ENCODE assay signal across 8 cellular contexts in the genomic region with DNA sequence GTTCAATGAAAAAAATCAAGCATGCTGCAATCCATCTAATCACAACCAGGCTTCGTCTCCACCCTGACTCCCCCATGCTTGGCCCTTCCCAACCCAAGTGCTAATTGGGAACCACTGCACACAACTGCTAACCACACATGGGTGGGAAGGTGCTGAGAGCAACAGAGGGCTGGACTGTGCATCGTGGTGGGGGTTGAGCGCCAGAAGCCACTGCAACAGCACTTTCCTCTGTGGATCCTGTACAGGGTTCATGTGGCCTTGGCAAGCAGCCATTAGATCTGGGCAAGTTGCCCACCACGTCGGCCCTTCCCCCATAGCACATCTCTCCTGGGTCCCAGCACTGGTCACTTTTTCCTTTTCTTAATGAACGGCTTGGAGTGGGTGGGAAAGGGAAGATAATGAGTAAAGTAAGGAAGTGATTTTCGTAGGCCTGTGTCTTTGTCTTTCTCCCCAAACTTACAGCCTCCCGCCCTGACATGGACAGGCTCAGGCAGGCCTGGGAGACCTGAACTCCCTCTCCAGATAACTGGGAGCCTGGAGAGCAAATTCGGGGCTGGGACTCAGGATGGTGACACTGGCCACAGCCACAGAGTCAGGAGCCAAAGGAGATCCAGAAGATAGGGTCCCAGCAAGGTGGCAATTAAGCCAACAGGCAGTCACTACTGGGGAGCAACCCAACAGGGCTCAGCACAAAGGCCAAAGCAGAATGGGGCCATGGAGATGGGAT. TPM values are rescaled to one million over a fixed set of nuclear protein-coding genes. Genes with fewer than 3 reads are reported as not detected.
A peak's percentile ranks its signal among the peaks of the same experiment; 100 is the strongest.
DNase-seq lines count a peak whose midpoint lies in the region; ATAC-seq and TF ChIP-seq lines count a peak whose summit lies in the region.

No MANE protein-coding gene starts in this region.

- no peak overlapping the region for H3K23ac ChIP-seq in trophoblast cell (ENCODE audit: low read length)

- no peak overlapping the region for H3K4me3 Mint-ChIP-seq in naive thymus-derived CD8-positive, alpha-beta T cell
- H3K4me3 Mint-ChIP-seq in activated T-helper 1 cell treated with anti-CD3 and anti-CD28 coated beads, Interleukin-12 subunit alpha, Interleukin-12 subunit beta, Interleukin-2, Interleukin-4 antibody, amounts not matched to agents 30 ng/mL and 10 ng/mL and 1 ng/mL, durations not matched to agents 14 hours and 24 hours and 36 hours: no peak overlapping the region

- H3K27ac ChIP-seq in Panc1 (ENCODE audit: low read length) (peak overlapping the region; percentile 44; the same call in 1 of the 2 replicates), trophoblast cell (ENCODE audit: low read depth, low read length) (no peak overlapping the region)

- H3K27ac Mint-ChIP-seq in naive thymus-derived CD8-positive, alpha-beta T cell: peak overlapping the region in 5 of 10 donors; percentile 11 to 72 (median 55)
- no peak overlapping the region for H3K27ac Mint-ChIP-seq in activated T-helper 1 cell treated with anti-CD3 and anti-CD28 coated beads, Interleukin-12 subunit alpha, Interleukin-12 subunit beta, Interleukin-2, Interleukin-4 antibody, amounts not matched to agents 30 ng/mL and 10 ng/mL and 1 ng/mL, durations not matched to agents 14 hours and 24 hours and 36 hours

- no peak overlapping the region for H4K91ac ChIP-seq in trophoblast cell (ENCODE audit: low read depth, low read length)

- peak; percentile 50; the same call in 1 of the 2 replicates for ATAC-seq in Panc1
- no peak for ATAC-seq in naive thymus-derived CD8-positive, alpha-beta T cell

- H3K36me3 ChIP-seq in Panc1 (ENCODE audit: control insufficient read depth, insufficient read depth, low read length): peaks cover 16% of the 10 kb centered on the region
- H3K36me3 ChIP-seq in trophoblast cell (ENCODE audit: control insufficient read depth in 1 of 2, insufficient read depth in 2 of 2, low read length in 2 of 2): peaks cover 4 to 6% of the 10 kb centered on the region in 2 experiments

- H3K4me2 ChIP-seq in trophoblast cell (ENCODE audit: low read length): no peak overlapping the region

- H3K9ac ChIP-seq in trophoblast cell (ENCODE audit: low read length): no peak overlapping the region

- H3K18ac ChIP-seq in trophoblast cell (ENCODE audit: low read length): no peak overlapping the region

- H3K4me3 ChIP-seq in Panc1 (ENCODE audit: low read depth in 2 of 2, low read length in 2 of 2) (no peak overlapping the region), fibroblast of villous mesenchyme (ENCODE audit: low read depth, low read length) (no peak overlapping the region), skeletal muscle cell (ENCODE audit: low read depth, low read length) (no peak overlapping the region), trophoblast cell (ENCODE audit: low read depth, low read length) (no peak overlapping the region)

- H3K27me3 ChIP-seq in Panc1 (ENCODE audit: control insufficient read depth, insufficient read depth, low read length): no peaks in the 10 kb centered on the region
- H3K27me3 ChIP-seq in trophoblast cell (ENCODE audit: insufficient read depth, low read length): no peaks in the 10 kb centered on the region

- H3K79me2 ChIP-seq in trophoblast cell (ENCODE audit: control insufficient read depth, insufficient read depth, low read length, poor library complexity): no peaks in the 10 kb centered on the region

- H3K4me1 Mint-ChIP-seq in naive thymus-derived CD8-positive, alpha-beta T cell: peaks cover 3 to 11% (median 9%) of the 10 kb centered on the region in 4 donors
- no peaks in the 10 kb centered on the region for H3K4me1 Mint-ChIP-seq in activated T-helper 1 cell treated with anti-CD3 and anti-CD28 coated beads, Interleukin-12 subunit alpha, Interleukin-12 subunit beta, Interleukin-2, Interleukin-4 antibody, amounts not matched to agents 30 ng/mL and 10 ng/mL and 1 ng/mL, durations not matched to agents 14 hours and 24 hours and 36 hours (ENCODE audit: low read depth)

- in situ Hi-C loops in Panc1 (cut with HindIII; ENCODE audit: low pct_unique_long_range_greater_than_20kb, low sequenced_read_pairs): no loop called here

- no peaks in the 10 kb centered on the region for H3K27me3 Mint-ChIP-seq in naive thymus-derived CD8-positive, alpha-beta T cell
- no peaks in the 10 kb centered on the region for H3K27me3 Mint-ChIP-seq in activated T-helper 1 cell treated with anti-CD3 and anti-CD28 coated beads, Interleukin-12 subunit alpha, Interleukin-12 subunit beta, Interleukin-2, Interleukin-4 antibody, amounts not matched to agents 30 ng/mL and 10 ng/mL and 1 ng/mL, durations not matched to agents 14 hours and 24 hours and 36 hours (ENCODE audit: insufficient read depth)

- WGBS in trophoblast cell (ENCODE audit: extremely low coverage, insufficient coverage, insufficient read length): no CpG with 5 or more reads among the region's 9 CpGs

- H2BK120ac ChIP-seq in trophoblast cell (ENCODE audit: insufficient read depth, low read length, poor library complexity): no peak overlapping the region

- H3K9me3 Mint-ChIP-seq in naive thymus-derived CD8-positive, alpha-beta T cell: no peaks in the 10 kb centered on the region
- no peaks in the 10 kb centered on the region for H3K9me3 Mint-ChIP-seq in activated T-helper 1 cell treated with anti-CD3 and anti-CD28 coated beads, Interleukin-12 subunit alpha, Interleukin-12 subunit beta, Interleukin-2, Interleukin-4 antibody, amounts not matched to agents 30 ng/mL and 10 ng/mL and 1 ng/mL, durations not matched to agents 14 hours and 24 hours and 36 hours

- no peaks in the 10 kb centered on the region for H3K9me3 ChIP-seq in Panc1 (ENCODE audit: control insufficient read depth, insufficient read depth, low read depth, low read length)
- H3K9me3 ChIP-seq in trophoblast cell (ENCODE audit: insufficient read depth, low read depth, low read length): no peaks in the 10 kb centered on the region

- BruUV-seq in Panc1 (replicated peaks; lab: Mats Ljungman, UMichigan): no TSS peak

- DNase-seq in H4 (ENCODE audit: low spot score): peak; percentile 31
- no peak for DNase-seq in Panc1 (ENCODE audit: low read depth, low spot score)
- peak; percentile 57 for DNase-seq in fibroblast of villous mesenchyme (ENCODE audit: low read depth)
- peak; percentile 35 for DNase-seq in skeletal muscle cell (ENCODE audit: low read depth)
- DNase-seq in naive thymus-derived CD8-positive, alpha-beta T cell: no peak
- no peak for DNase-seq in NK-92 (lab: John Stamatoyannopoulos, UW; ENCODE audit: unreplicated experiment)
- no peak for DNase-seq in activated T-helper 1 cell treated with anti-CD3 and anti-CD28 coated beads, Interleukin-12 subunit alpha, Interleukin-12 subunit beta, Interleukin-2, Interleukin-4 antibody, amounts not matched to agents 30 ng/mL and 10 ng/mL and 1 ng/mL, durations not matched to agents 14 hours and 24 hours and 36 hours (ENCODE audit: low spot score)
- no peak for DNase-seq in trophoblast cell

- no peak for TF ChIP-seq CTCF in Panc1 (IDR thresholded peaks at IDR 0.05)
- TF ChIP-seq CTCF in fibroblast of villous mesenchyme (IDR thresholded peaks at IDR 0.05; ENCODE audit: insufficient read depth, low read depth, low read length): no peak

- no peaks in the 10 kb centered on the region for H3K79me1 ChIP-seq in trophoblast cell (ENCODE audit: low read length)

- no peak overlapping the region for H2BK5ac ChIP-seq in trophoblast cell (ENCODE audit: low read depth, low read length, poor library complexity)

- no peak overlapping the region for H4K12ac ChIP-seq in trophoblast cell (ENCODE audit: low read depth, low read length)

- no peak overlapping the region for H2AK5ac ChIP-seq in trophoblast cell (ENCODE audit: low read length)

- H3K4me1 ChIP-seq in Panc1 (ENCODE audit: control insufficient read depth, insufficient read depth, low read length): peaks cover 10% of the 10 kb centered on the region
- H3K4me1 ChIP-seq in trophoblast cell (ENCODE audit: control insufficient read depth in 1 of 2, insufficient read depth in 2 of 2, low read length in 2 of 2): no peaks in the 10 kb centered on the region

- no peak overlapping the region for H4K8ac ChIP-seq in trophoblast cell (ENCODE audit: low read depth, low read length)

- no peak overlapping the region for H2BK12ac ChIP-seq in trophoblast cell (ENCODE audit: low read length)

- no peak overlapping the region for H2AFZ ChIP-seq in trophoblast cell (ENCODE audit: insufficient read depth, low read length, poor library complexity)

- POLR2A ChIA-PET in Panc1 (lab: Charles Lee): no interaction called here
- POLR2A ChIA-PET in naive thymus-derived CD8-positive, alpha-beta T cell (lab: Charles Lee): no interaction called here

- no peak overlapping the region for H3K14ac ChIP-seq in trophoblast cell (ENCODE audit: low read length)

- intact Hi-C loops in Panc1 (cut with micrococcal nuclease; ENCODE audit: unreplicated experiment): no loop called here
- intact Hi-C loops in activated T-helper 1 cell treated with anti-CD3 and anti-CD28 coated beads, Interleukin-12 subunit alpha, Interleukin-12 subunit beta, Interleukin-2, Interleukin-4 antibody, amounts not matched to agents 30 ng/mL and 10 ng/mL and 1 ng/mL, durations not matched to agents 14 hours and 24 hours and 36 hours (cut with micrococcal nuclease): no loop called here

- H3K4ac ChIP-seq in trophoblast cell (ENCODE audit: low read depth, low read length): no peak overlapping the region

- CTCF ChIA-PET in Panc1 (lab: Charles Lee): no interaction called here

- peaks cover 0 to 93% (median 19%) of the 10 kb centered on the region in 3 donors for H3K36me3 Mint-ChIP-seq in naive thymus-derived CD8-positive, alpha-beta T cell
- H3K36me3 Mint-ChIP-seq in activated T-helper 1 cell treated with anti-CD3 and anti-CD28 coated beads, Interleukin-12 subunit alpha, Interleukin-12 subunit beta, Interleukin-2, Interleukin-4 antibody, amounts not matched to agents 30 ng/mL and 10 ng/mL and 1 ng/mL, durations not matched to agents 14 hours and 24 hours and 36 hours (ENCODE audit: low read depth): peaks cover 57% of the 10 kb centered on the region

RNA-seq across cellular contexts. Expression of a gene that starts 34.4 kb away (rescaled TPM):
- total RNA-seq in H4 (2014; rRNA removed; shearing (Covaris generic)): 73.5 and 84.6 TPM in 2 replicates
- total RNA-seq in Panc1 (2021; ENCODE audit: unreplicated experiment) (67.6 TPM), fibroblast of villous mesenchyme (47.0 and 66.5 TPM in 2 replicates)
- polyA plus RNA-seq in Panc1 (2012; ENCODE audit: insufficient read length): 48.0 TPM
- total RNA-seq in naive thymus-derived CD8-positive, alpha-beta T cell: 10 to 100 TPM; 29.0 to 31.8 TPM
- 10 to 100 TPM; 48.1 to 57.6 (median 48.4) TPM for polyA plus RNA-seq in naive thymus-derived CD8-positive, alpha-beta T cell
- total RNA-seq in activated T-helper 1 cell treated with anti-CD3 and anti-CD28 coated beads, Interleukin-12 subunit alpha, Interleukin-12 subunit beta, Interleukin-2, Interleukin-4 antibody, amounts not matched to agents 30 ng/mL and 10 ng/mL and 1 ng/mL, durations not matched to agents 14 hours and 24 hours and 36 hours: 48.8 and 49.7 TPM in 2 replicates
- 21.6 and 21.9 TPM in 2 replicates for polyA plus RNA-seq in trophoblast cell (2013)

RNA-seq across cellular contexts. Expression of a gene that starts 57.3 kb away (rescaled TPM):
- not detected in 2 replicates for total RNA-seq in H4 (2014; rRNA removed; shearing (Covaris generic))
- 1.4 TPM for total RNA-seq in Panc1 (2021; ENCODE audit: unreplicated experiment)
- 0.93 TPM for polyA plus RNA-seq in Panc1 (2012; ENCODE audit: insufficient read length)
- not detected in 2 replicates for total RNA-seq in fibroblast of villous mesenchyme
- total RNA-seq in naive thymus-derived CD8-positive, alpha-beta T cell: 1 to 10 TPM; 5.6 to 6.3 TPM
- polyA plus RNA-seq in naive thymus-derived CD8-positive, alpha-beta T cell: not detected
- 1.0 and 1.1 TPM in 2 replicates for total RNA-seq in activated T-helper 1 cell treated with anti-CD3 and anti-CD28 coated beads, Interleukin-12 subunit alpha, Interleukin-12 subunit beta, Interleukin-2, Interleukin-4 antibody, amounts not matched to agents 30 ng/mL and 10 ng/mL and 1 ng/mL, durations not matched to agents 14 hours and 24 hours and 36 hours
- 0.32 and 0.42 TPM in 2 replicates for polyA plus RNA-seq in trophoblast cell (2013)

Comparison
In these comparisons a context has a peak if more than half of its experiments do, and no peak if none do; other contexts are left out.
1. DNase-seq: peak in H4 (single experiment), fibroblast of villous mesenchyme (single experiment) and skeletal muscle cell (single experiment); none in Panc1 (single experiment), naive thymus-derived CD8-positive, alpha-beta T cell (0 of 10), NK-92 (single experiment), activated T-helper 1 cell treated with anti-CD3 and anti-CD28 coated beads, Interleukin-12 subunit alpha, Interleukin-12 subunit beta, Interleukin-2, Interleukin-4 antibody, amounts not matched to agents 30 ng/mL and 10 ng/mL and 1 ng/mL, durations not matched to agents 14 hours and 24 hours and 36 hours (single experiment) and trophoblast cell (0 of 2).